Comparison of ENCODE assay signal across 25 cellular contexts in genomic region chr7:144534655-144535395, GRCh38.
DNase-seq lines count a peak whose midpoint lies in the region; TF ChIP-seq lines count a peak whose summit lies in the region.
"Had no signal": no experiment of that assay in that cellular context is flagged by ENCODE, and none has a peak within 500 bp of the region (broad histone marks: within the 10 kb centered on the region; RNA-seq: fewer than 3 reads in every experiment).

No MANE protein-coding gene starts in this region.

- DNase-seq in NT2/D1 (ENCODE audit: low read depth, low spot score) (peak; percentile 52), iPS DF 19.7 (ENCODE audit: low read depth, low spot score) (peak; percentile 80), neuronal stem cell (ENCODE audit: low spot score) (peak; percentile 5), occipital lobe (lab: John Stamatoyannopoulos, UW) (no peak), NCI-H2171 (lab: John Stamatoyannopoulos, UW) (no peak), mesothelial cell of epicardium (ENCODE audit: low spot score in 2 of 2, unreplicated experiment in 2 of 2) (no peak), foreskin melanocyte (no peak)
- DNase-seq: C1 segment of cervical spinal cord; CD4-positive, alpha-beta memory T cell; COR-L47; DMS53; GDM1; HCEC 1CT; Karpas-422; NCI-H1092; NCI-H1417 treated with DMSO at 0.1 percent for 48 hours; NCI-H187; NCI-H2081 treated with DMSO at 0.1 percent for 48 hours; NCI-H2171 treated with DMSO at 0.1 percent for 48 hours; NCI-H345; NCI-H510A treated with DMSO at 0.1 percent for 48 hours; SHP77 had no signal

- no peaks in the 10 kb centered on the region for H3K79me1 ChIP-seq in neuronal stem cell (ENCODE audit: low read depth, low read length)

- H2BK15ac ChIP-seq in neuronal stem cell (ENCODE audit: low read length): no peak overlapping the region

- H4K91ac ChIP-seq in neuronal stem cell (ENCODE audit: low read depth, low read length, poor library complexity): no peak overlapping the region

- H2BK5ac ChIP-seq in neuronal stem cell (ENCODE audit: low read length): no peak overlapping the region

- H3K9me3 ChIP-seq in HUES48 (ENCODE audit: control insufficient read depth, insufficient read depth, low read length) (peaks cover 14% of the 10 kb centered on the region; the same call in 1 of the 2 replicates), NT2/D1 (ENCODE audit: insufficient read depth, low read length) (peaks cover 18% of the 10 kb centered on the region; the same call in 1 of the 2 replicates), neuronal stem cell (replicated peaks in 1 of 2; ENCODE audit: control insufficient read depth in 2 of 2, insufficient read depth in 1 of 2, low read depth in 1 of 2, low read length in 2 of 2) (no peaks in the 10 kb centered on the region)

- H3K27ac ChIP-seq in HUES48 (ENCODE audit: low read depth, low read length): peak overlapping the region; percentile 92
- peak overlapping the region; percentile 27 for H3K27ac ChIP-seq in neuronal stem cell (replicated peaks; ENCODE audit: low read length)
- H3K27ac ChIP-seq: RWPE1 had no signal

- H3K36me3 ChIP-seq in HUES48 (ENCODE audit: control insufficient read depth, insufficient read depth, low read length): no peaks in the 10 kb centered on the region
- H3K36me3 ChIP-seq in NT2/D1 (ENCODE audit: insufficient read depth, insufficient read length, low read length): no peaks in the 10 kb centered on the region
- no peaks in the 10 kb centered on the region for H3K36me3 ChIP-seq in neuronal stem cell (replicated peaks in 1 of 2; ENCODE audit: control insufficient read depth in 2 of 2, insufficient read depth in 2 of 2, low read length in 2 of 2)

- no peak overlapping the region for H3K14ac ChIP-seq in neuronal stem cell (ENCODE audit: low read length)

- H3K27me3 ChIP-seq in HUES48 (ENCODE audit: control insufficient read depth, insufficient read depth, low read length): no peaks in the 10 kb centered on the region
- H3K27me3 ChIP-seq in NT2/D1 (ENCODE audit: insufficient read depth, insufficient read length): no peaks in the 10 kb centered on the region
- no peaks in the 10 kb centered on the region for H3K27me3 ChIP-seq in neuronal stem cell (ENCODE audit: control insufficient read depth in 3 of 3, insufficient read depth in 3 of 3, low read depth in 1 of 3, low read length in 3 of 3)

- H2AFZ ChIP-seq in neuronal stem cell (ENCODE audit: low read length): no peak overlapping the region

- no peak overlapping the region for H3K4me2 ChIP-seq in neuronal stem cell (ENCODE audit: insufficient read depth, low read length, poor library complexity, severe bottlenecking)

- no peak overlapping the region for H2BK12ac ChIP-seq in neuronal stem cell (ENCODE audit: low read length)

- H3K9ac ChIP-seq in HUES48 (ENCODE audit: low read depth, low read length) (no peak overlapping the region), NT2/D1 (ENCODE audit: insufficient read length, low read depth) (no peak overlapping the region), neuronal stem cell (ENCODE audit: low read depth, low read length, poor library complexity) (no peak overlapping the region)

- H3K4ac ChIP-seq in neuronal stem cell (ENCODE audit: low read length): no peak overlapping the region

- TF ChIP-seq CTCF in mesothelial cell of epicardium (IDR thresholded peaks at IDR 0.05; ENCODE audit: unreplicated experiment): no peak

- peaks cover 16% of the 10 kb centered on the region for H3K9me3 Mint-ChIP-seq in mesothelial cell of epicardium

- peaks cover 10% of the 10 kb centered on the region for H3K4me1 ChIP-seq in HUES48 (ENCODE audit: control insufficient read depth, insufficient read depth, low read length)
- no peaks in the 10 kb centered on the region for H3K4me1 ChIP-seq in NT2/D1 (ENCODE audit: insufficient read depth, insufficient read length)
- no peaks in the 10 kb centered on the region for H3K4me1 ChIP-seq in neuronal stem cell (ENCODE audit: control insufficient read depth in 2 of 2, insufficient read depth in 1 of 2, low read depth in 1 of 2, low read length in 2 of 2)

- H3K4me1 Mint-ChIP-seq in mesothelial cell of epicardium: no peaks in the 10 kb centered on the region

- H3K36me3 Mint-ChIP-seq in mesothelial cell of epicardium: no peaks in the 10 kb centered on the region

- no peak overlapping the region for H3K18ac ChIP-seq in neuronal stem cell (ENCODE audit: low read length)

- H3K23ac ChIP-seq in neuronal stem cell (ENCODE audit: low read depth, low read length, poor library complexity): no peak overlapping the region

- no peak overlapping the region for H3K27ac Mint-ChIP-seq in mesothelial cell of epicardium
- H3K27ac Mint-ChIP-seq: CD4-positive, alpha-beta memory T cell had no signal

- H3K27me3 Mint-ChIP-seq in mesothelial cell of epicardium (ENCODE audit: low read depth): peaks cover 12% of the 10 kb centered on the region
- H3K27me3 Mint-ChIP-seq: CD4-positive, alpha-beta memory T cell had no signal

- no peak overlapping the region for H3K4me3 ChIP-seq in HUES48 (ENCODE audit: low read depth, low read length)
- no peak overlapping the region for H3K4me3 ChIP-seq in NT2/D1 (ENCODE audit: insufficient read length, low read depth)
- H3K4me3 ChIP-seq in neuronal stem cell (ENCODE audit: low read length in 2 of 2): no peak overlapping the region
- H3K4me3 ChIP-seq: GM12878 had no signal

- H2BK120ac ChIP-seq in neuronal stem cell (ENCODE audit: low read depth, low read length): no peak overlapping the region

- WGBS in neuronal stem cell (ENCODE audit: extremely low coverage in 2 of 2, insufficient read length in 2 of 2, insufficient replicate concordance in 1 of 2), 2 donors: no CpG with 5 or more reads among the region's 3 CpGs

- H2AK5ac ChIP-seq in neuronal stem cell (ENCODE audit: low read depth, low read length): no peak overlapping the region

- H4K8ac ChIP-seq in neuronal stem cell (ENCODE audit: low read depth, low read length): no peak overlapping the region

- H3K4me3 Mint-ChIP-seq in mesothelial cell of epicardium: no peak overlapping the region
- H3K4me3 Mint-ChIP-seq: CD4-positive, alpha-beta memory T cell had no signal

Comparison
In these comparisons a context has a peak if more than half of its experiments do, and no peak if none do; other contexts are left out.
1. DNase-seq: peak in NT2/D1 (single experiment), iPS DF 19.7 (single experiment) and neuronal stem cell (single experiment); none in occipital lobe (single experiment), NCI-H2171 (single experiment), mesothelial cell of epicardium (0 of 2) and foreskin melanocyte (single experiment).